16 cellular contexts compared by ENCODE assay signal in genomic region chr10:121428848-121429247, GRCh38.
DNase-seq lines count a peak whose midpoint lies in the region; ATAC-seq and TF ChIP-seq lines count a peak whose summit lies in the region.
"Had no signal": no experiment of that assay in that cellular context is flagged by ENCODE, and none has a peak within 500 bp of the region (broad histone marks: within the 10 kb centered on the region; RNA-seq: fewer than 3 reads in every experiment).

No MANE protein-coding gene starts in this region.

- no peaks in the 10 kb centered on the region for H3K36me3 ChIP-seq in HAP-1 (replicated peaks)
- no peaks in the 10 kb centered on the region for H3K36me3 ChIP-seq in prostate gland
- H3K36me3 ChIP-seq: BE2C had no signal

- intact Hi-C loops in prostate gland (cut with DNase I), result no loop called here

- no peaks in the 10 kb centered on the region for H3K9me3 ChIP-seq in HAP-1
- no peaks in the 10 kb centered on the region for H3K9me3 ChIP-seq in prostate gland
- H3K9me3 ChIP-seq: A549, BE2C had no signal

- H3K4me1 ChIP-seq in HAP-1, result peaks cover 4% of the 10 kb centered on the region
- peaks cover 3% of the 10 kb centered on the region for H3K4me1 ChIP-seq in prostate gland (replicated peaks)
- H3K4me1 ChIP-seq: A549, BE2C had no signal

- no peak for TF ChIP-seq POLR2A in prostate gland (IDR thresholded peaks at IDR 0.05)

- DNase-seq in HAP-1 (ENCODE audit: low spot score in 2 of 2), result peak; percentile 47 to 51
- DNase-seq in NCI-H146 (lab: John Stamatoyannopoulos, UW), result peak; percentile 23
- DNase-seq in prostate gland (ENCODE audit: low spot score), result peak; percentile 25
- DNase-seq in coronary artery (ENCODE audit: low spot score), result no peak
- DNase-seq: BE2C; CD4-positive, alpha-beta memory T cell; COR-L47; DMS53; GF-D8; H7 had no signal

- WGBS in prostate gland, result 57% methylated on average over 1 of the region's 1 CpG

- H3K27me3 ChIP-seq in HAP-1 (ENCODE audit: low read depth), result no peaks in the 10 kb centered on the region
- no peaks in the 10 kb centered on the region for H3K27me3 ChIP-seq in prostate gland (replicated peaks; ENCODE audit: insufficient read depth)
- H3K27me3 ChIP-seq: BE2C had no signal

- TF ChIP-seq CTCF in prostate gland (IDR thresholded peaks at IDR 0.05) (no peak), coronary artery (IDR thresholded peaks at IDR 0.05) (no peak)

- ATAC-seq in esophagus mucosa, result peak; percentile 52
- ATAC-seq in GM19351 (IDR thresholded peaks at IDR 0.05; ENCODE audit: unreplicated experiment), result no peak
- ATAC-seq: A549, GM23338, HepG2 had no signal

- H3K4me3 ChIP-seq in HAP-1, result no peak overlapping the region
- no peak overlapping the region for H3K4me3 ChIP-seq in prostate gland
- H3K4me3 ChIP-seq in coronary artery, result no peak overlapping the region
- H3K4me3 ChIP-seq: A549, GM23338 had no signal

- H3K27ac ChIP-seq in prostate gland (no peak overlapping the region), coronary artery (no peak overlapping the region)
- H3K27ac ChIP-seq: A549, C4-2B had no signal

- in situ Hi-C loops in HAP-1 (cut with MboI; ENCODE audit: low sequenced_read_pairs), result no loop called here
